25 cellular contexts compared by ENCODE assay signal in genomic region chr15:72173864-72174550, GRCh38. TPM values are rescaled to one million over a fixed set of nuclear protein-coding genes. Genes with fewer than 3 reads are reported as not detected.
"Had no signal": no experiment of that assay in that cellular context is flagged by ENCODE, and none has a peak within 500 bp of the region (broad histone marks: within the 10 kb centered on the region; RNA-seq: fewer than 3 reads in every experiment).

No MANE protein-coding gene starts in this region.

- H3K27me3 ChIP-seq: left lung, pancreas, right atrium auricular region, transverse colon had no signal

- H3K4me3 ChIP-seq: esophagus muscularis mucosa, left lung, lower lobe of right lung, mucosa of descending colon, pancreas, right atrium auricular region, transverse colon had no signal

- H3K4me1 ChIP-seq: left lung, pancreas had no signal

- H3K36me3 ChIP-seq: esophagus muscularis mucosa, left lung, lower lobe of right lung, pancreas, right atrium auricular region, transverse colon, WERI-Rb-1 had no signal

- H3K4me3 Mint-ChIP-seq: activated CD4-positive, alpha-beta memory T cell treated with anti-CD3 and anti-CD28 coated beads, Interleukin-2, amount 10 ng/mL, durations not matched to agents 7 days and 5 days; activated CD4-positive, alpha-beta T cell treated with anti-CD3 and anti-CD28 coated beads, Interleukin-2, amount 10 ng/mL, durations not matched to agents 24 days and 14 days; activated naive CD4-positive, alpha-beta T cell treated with anti-CD3 and anti-CD28 coated beads, Interleukin-2, amount 50 U/mL, for 24 hours; activated naive CD8-positive, alpha-beta T cell treated with anti-CD3 and anti-CD28 coated beads, Interleukin-2, amount 50 U/mL, for 24 hours; activated T-cell treated with anti-CD3 and anti-CD28 coated beads, Interleukin-2, amount 50 U/mL, for 24 hours; central memory CD8-positive, alpha-beta T cell; dendritic cell treated with granulocyte-macrophage colony-stimulating factor and Interleukin-4, amounts not matched to agents 40 ng/mL and 50 ng/mL, for 4 days; natural killer cell treated with Interleukin-12 subunit alpha and Interleukin-12 subunit beta and Interleukin-15 and Interleukin-18, amount 100 ng/mL, for 72 hours; T-helper 2 cell treated with Interferon-gamma antibody and Interleukin-4, amounts not matched to agents 5 μg/mL and 100 μg/mL, for 36 hours had no signal

- H3K27me3 Mint-ChIP-seq: activated naive CD4-positive, alpha-beta T cell treated with anti-CD3 and anti-CD28 coated beads, Interleukin-2, amount 50 U/mL, for 24 hours had no signal

- H3K4me1 Mint-ChIP-seq: activated naive CD4-positive, alpha-beta T cell treated with anti-CD3 and anti-CD28 coated beads, Interleukin-2, amount 50 U/mL, for 24 hours; activated naive CD8-positive, alpha-beta T cell treated with anti-CD3 and anti-CD28 coated beads, Interleukin-2, amount 50 U/mL, for 24 hours; central memory CD8-positive, alpha-beta T cell had no signal

- H3K9me3 ChIP-seq: esophagus muscularis mucosa, left lung, lower lobe of right lung, mucosa of descending colon, pancreas, right atrium auricular region, transverse colon had no signal

- H3K27ac ChIP-seq: esophagus muscularis mucosa, left lung, lower lobe of right lung, pancreas, right atrium auricular region, transverse colon, WERI-Rb-1 had no signal

- H3K36me3 Mint-ChIP-seq: activated naive CD4-positive, alpha-beta T cell treated with anti-CD3 and anti-CD28 coated beads, Interleukin-2, amount 50 U/mL, for 24 hours; natural killer cell treated with Interleukin-12 subunit alpha and Interleukin-12 subunit beta and Interleukin-15 and Interleukin-18, amount 100 ng/mL, for 72 hours had no signal

- H3K27ac Mint-ChIP-seq: activated CD4-positive, alpha-beta memory T cell treated with anti-CD3 and anti-CD28 coated beads, Interleukin-2, amount 10 ng/mL, durations not matched to agents 7 days and 5 days; activated CD4-positive, alpha-beta T cell treated with anti-CD3 and anti-CD28 coated beads, Interleukin-2, amount 10 ng/mL, durations not matched to agents 24 days and 14 days; activated naive CD4-positive, alpha-beta T cell treated with anti-CD3 and anti-CD28 coated beads, Interleukin-2, amount 50 U/mL, for 24 hours; activated naive CD8-positive, alpha-beta T cell treated with anti-CD3 and anti-CD28 coated beads, Interleukin-2, amount 50 U/mL, for 24 hours; activated T-cell treated with anti-CD3 and anti-CD28 coated beads, Interleukin-2, amount 50 U/mL, for 24 hours; activated T-helper 2 cell treated with anti-CD3 and anti-CD28 coated beads, Interferon-gamma antibody, Interleukin-2, Interleukin-4, amounts not matched to agents 10 μg/mL and 5 μg/mL and 100 μg/mL, durations not matched to agents 14 hours and 24 hours and 36 hours; dendritic cell treated with granulocyte-macrophage colony-stimulating factor and Interleukin-4, amounts not matched to agents 40 ng/mL and 50 ng/mL, for 4 days; natural killer cell treated with Interleukin-12 subunit alpha and Interleukin-12 subunit beta and Interleukin-15 and Interleukin-18, amount 100 ng/mL, for 72 hours; T-helper 2 cell treated with Interferon-gamma antibody and Interleukin-4, amounts not matched to agents 5 μg/mL and 100 μg/mL, for 36 hours had no signal

- H3K9me3 Mint-ChIP-seq: activated CD4-positive, alpha-beta memory T cell treated with anti-CD3 and anti-CD28 coated beads, Interleukin-2, amount 10 ng/mL, durations not matched to agents 7 days and 5 days; activated CD4-positive, alpha-beta T cell treated with anti-CD3 and anti-CD28 coated beads, Interleukin-2, amount 10 ng/mL, durations not matched to agents 24 days and 14 days; activated naive CD4-positive, alpha-beta T cell treated with anti-CD3 and anti-CD28 coated beads, Interleukin-2, amount 50 U/mL, for 24 hours; activated naive CD8-positive, alpha-beta T cell treated with anti-CD3 and anti-CD28 coated beads, Interleukin-2, amount 50 U/mL, for 24 hours; activated T-cell treated with anti-CD3 and anti-CD28 coated beads, Interleukin-2, amount 50 U/mL, for 24 hours; activated T-helper 2 cell treated with anti-CD3 and anti-CD28 coated beads, Interferon-gamma antibody, Interleukin-2, Interleukin-4, amounts not matched to agents 10 μg/mL and 5 μg/mL and 100 μg/mL, durations not matched to agents 14 hours and 24 hours and 36 hours; central memory CD8-positive, alpha-beta T cell; dendritic cell treated with granulocyte-macrophage colony-stimulating factor and Interleukin-4, amounts not matched to agents 40 ng/mL and 50 ng/mL, for 4 days; natural killer cell treated with Interleukin-12 subunit alpha and Interleukin-12 subunit beta and Interleukin-15 and Interleukin-18, amount 100 ng/mL, for 72 hours; T-helper 2 cell treated with Interferon-gamma antibody and Interleukin-4, amounts not matched to agents 5 μg/mL and 100 μg/mL, for 36 hours had no signal

- DNase-seq: activated CD4-positive, alpha-beta memory T cell treated with anti-CD3 and anti-CD28 coated beads, Interleukin-2, amount 10 ng/mL, durations not matched to agents 7 days and 5 days; activated CD4-positive, alpha-beta T cell treated with anti-CD3 and anti-CD28 coated beads, Interleukin-2, amount 10 ng/mL, durations not matched to agents 24 days and 14 days; activated CD8-positive, alpha-beta memory T cell treated with anti-CD3 and anti-CD28 coated beads, Interleukin-2, amount 50 U/mL, for 48 hours; activated naive CD8-positive, alpha-beta T cell treated with anti-CD3 and anti-CD28 coated beads, Interleukin-2, amount 50 U/mL, for 24 hours; activated T-cell treated with anti-CD3 and anti-CD28 coated beads, Interleukin-2, amount 50 U/mL, for 24 hours; effector CD4-positive, alpha-beta T cell; foreskin melanocyte; left lung; lower lobe of right lung; mesendoderm; mucosa of descending colon; pancreas; stimulated activated naive CD4-positive, alpha-beta T cell; T-helper 1 cell; transverse colon; WERI-Rb-1 had no signal

RNA-seq across cellular contexts. Expression of gene GRAMD2A, which starts 23.6 kb away (rescaled TPM):
- total RNA-seq: activated CD4-positive, alpha-beta memory T cell treated with anti-CD3 and anti-CD28 coated beads, Interleukin-2, amount 10 ng/mL, durations not matched to agents 7 days and 5 days; activated T-helper 2 cell treated with anti-CD3 and anti-CD28 coated beads, Interferon-gamma antibody, Interleukin-2, Interleukin-4, amounts not matched to agents 10 μg/mL and 5 μg/mL and 100 μg/mL, durations not matched to agents 14 hours and 24 hours and 36 hours; myocyte; natural killer cell treated with Interleukin-12 subunit alpha and Interleukin-12 subunit beta and Interleukin-15 and Interleukin-18, amount 100 ng/mL, for 72 hours had no signal
